In the genomic region with DNA sequence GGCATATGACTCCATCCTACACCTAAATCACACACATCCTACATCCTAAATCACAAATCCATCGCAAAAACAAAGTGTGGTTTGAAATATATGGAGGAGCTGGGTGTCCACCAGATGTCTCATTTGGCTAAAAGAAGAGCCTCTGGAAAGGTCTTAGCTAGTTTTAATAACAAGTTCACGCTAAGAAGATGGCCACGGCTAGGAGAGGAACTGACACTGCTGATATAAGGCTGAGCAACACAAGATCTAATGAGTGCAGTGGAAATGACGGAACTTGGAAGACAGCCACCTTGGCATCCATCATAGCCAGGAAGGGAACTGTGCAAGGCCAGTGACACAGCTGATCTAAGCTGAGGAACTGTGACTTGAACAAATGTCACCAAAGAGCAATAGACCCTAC, we compare ENCODE assay signal across 11 cellular contexts. TPM values are rescaled to one million over a fixed set of nuclear protein-coding genes. Genes with fewer than 3 reads are reported as not detected.
A peak's percentile ranks its signal among the peaks of the same experiment; 100 is the strongest.
DNase-seq lines count a peak whose midpoint lies in the region; ATAC-seq and TF ChIP-seq lines count a peak whose summit lies in the region.
"Had no signal": no experiment of that assay in that cellular context is flagged by ENCODE, and none has a peak within 500 bp of the region (broad histone marks: within the 10 kb centered on the region; RNA-seq: fewer than 3 reads in every experiment).

No MANE protein-coding gene starts in this region.

- no peak overlapping the region for H3K4me3 ChIP-seq in lower leg skin (ENCODE audit: low read depth, poor library complexity, severe bottlenecking)
- no peak overlapping the region for H3K4me3 ChIP-seq in vagina

- CTCF ChIA-PET in activated CD8-positive, alpha-beta memory T cell treated with anti-CD3 and anti-CD28 coated beads, Interleukin-2, amount 10 ng/mL, durations not matched to agents 7 days and 5 days (lab: Charles Lee): no interaction called here

- H3K4me3 Mint-ChIP-seq in chondrocyte (ENCODE audit: unreplicated experiment): no peak overlapping the region
- no peak overlapping the region for H3K4me3 Mint-ChIP-seq in activated CD8-positive, alpha-beta memory T cell treated with anti-CD3 and anti-CD28 coated beads, Interleukin-2, amount 10 ng/mL, durations not matched to agents 7 days and 5 days
- H3K4me3 Mint-ChIP-seq: naive thymus-derived CD4-positive, alpha-beta T cell had no signal

- DNase-seq in NCI-H2196 (lab: John Stamatoyannopoulos, UW; ENCODE audit: unreplicated experiment) (peak; percentile 30), NCI-H2196 treated with DMSO at 0.1 percent for 48 hours (lab: John Stamatoyannopoulos, UW; ENCODE audit: unreplicated experiment) (no peak), chondrocyte (ENCODE audit: low spot score) (no peak), lower leg skin (ENCODE audit: low spot score in 2 of 2) (peak; percentile 77 to 92), vagina (ENCODE audit: extremely low spot score in 2 of 2) (no peak)
- no peak for DNase-seq in activated CD4-positive, alpha-beta T cell treated with anti-CD3 and anti-CD28 coated beads, Interleukin-2, amount 50 U/mL, for 48 hours
- no peak for DNase-seq in activated CD8-positive, alpha-beta memory T cell treated with anti-CD3 and anti-CD28 coated beads, Interleukin-2, amount 10 ng/mL, durations not matched to agents 7 days and 5 days
- DNase-seq in central memory CD4-positive, alpha-beta T cell: no peak
- DNase-seq: naive thymus-derived CD4-positive, alpha-beta T cell; stimulated activated naive CD4-positive, alpha-beta T cell treated with Interleukin-2 at 50 U/mL for 16 hours; T-helper 2 cell had no signal

- intact Hi-C loops in lower leg skin (cut with DNase I; ENCODE audit: low total_unique reads) (no loop called here), vagina (cut with DNase I) (no loop called here)

- H3K36me3 ChIP-seq in vagina: no peaks in the 10 kb centered on the region

- no peak for TF ChIP-seq POLR2A in lower leg skin (IDR thresholded peaks at IDR 0.05)
- TF ChIP-seq POLR2A in vagina (IDR thresholded peaks at IDR 0.05): no peak

- no peak overlapping the region for H3K27ac Mint-ChIP-seq in chondrocyte (ENCODE audit: unreplicated experiment)
- no peak overlapping the region for H3K27ac Mint-ChIP-seq in activated CD8-positive, alpha-beta memory T cell treated with anti-CD3 and anti-CD28 coated beads, Interleukin-2, amount 10 ng/mL, durations not matched to agents 7 days and 5 days
- H3K27ac Mint-ChIP-seq: naive thymus-derived CD4-positive, alpha-beta T cell had no signal

- WGBS in lower leg skin, 2 donors: 24 to 28% methylated on average over 4 of the region's 4 CpGs

- H3K27me3 Mint-ChIP-seq in chondrocyte (ENCODE audit: low read depth): peaks cover 22% of the 10 kb centered on the region
- no peaks in the 10 kb centered on the region for H3K27me3 Mint-ChIP-seq in activated CD8-positive, alpha-beta memory T cell treated with anti-CD3 and anti-CD28 coated beads, Interleukin-2, amount 10 ng/mL, durations not matched to agents 7 days and 5 days

- no peaks in the 10 kb centered on the region for H3K27me3 ChIP-seq in vagina

- H3K27ac ChIP-seq in vagina: peak overlapping the region; percentile 24

- H3K9me3 Mint-ChIP-seq in chondrocyte (ENCODE audit: low read depth): no peaks in the 10 kb centered on the region
- no peaks in the 10 kb centered on the region for H3K9me3 Mint-ChIP-seq in activated CD8-positive, alpha-beta memory T cell treated with anti-CD3 and anti-CD28 coated beads, Interleukin-2, amount 10 ng/mL, durations not matched to agents 7 days and 5 days (ENCODE audit: low read depth)

- no peak for ATAC-seq in activated CD8-positive, alpha-beta memory T cell treated with anti-CD3 and anti-CD28 coated beads, Interleukin-2, amount 10 ng/mL, durations not matched to agents 7 days and 5 days
- ATAC-seq: naive thymus-derived CD4-positive, alpha-beta T cell had no signal

- peaks cover 1% of the 10 kb centered on the region for H3K36me3 Mint-ChIP-seq in chondrocyte (ENCODE audit: low read depth)
- no peaks in the 10 kb centered on the region for H3K36me3 Mint-ChIP-seq in activated CD8-positive, alpha-beta memory T cell treated with anti-CD3 and anti-CD28 coated beads, Interleukin-2, amount 10 ng/mL, durations not matched to agents 7 days and 5 days
- H3K36me3 Mint-ChIP-seq: naive thymus-derived CD4-positive, alpha-beta T cell had no signal

- peaks cover 8% of the 10 kb centered on the region for H3K4me1 ChIP-seq in vagina

- peak; percentile 33 for TF ChIP-seq CTCF in chondrocyte (IDR thresholded peaks at IDR 0.05)
- TF ChIP-seq CTCF in lower leg skin (IDR thresholded peaks at IDR 0.05): no peak
- TF ChIP-seq CTCF in vagina (IDR thresholded peaks at IDR 0.05): peak in 1 of 3 experiments; percentile 24

- no peaks in the 10 kb centered on the region for H3K4me1 Mint-ChIP-seq in chondrocyte (ENCODE audit: low read depth)
- H3K4me1 Mint-ChIP-seq in activated CD8-positive, alpha-beta memory T cell treated with anti-CD3 and anti-CD28 coated beads, Interleukin-2, amount 10 ng/mL, durations not matched to agents 7 days and 5 days: no peaks in the 10 kb centered on the region
- H3K4me1 Mint-ChIP-seq: naive thymus-derived CD4-positive, alpha-beta T cell had no signal

- H3K9me3 ChIP-seq in vagina: no peaks in the 10 kb centered on the region

RNA-seq across cellular contexts. Expression of a gene that starts 60.0 kb away (rescaled TPM):
- total RNA-seq in chondrocyte: 35.5 to 46.7 TPM (median 39.0 TPM) in 3 replicates
- 10 to 100 TPM; 13.7 to 18.5 (median 17.1) TPM for total RNA-seq in lower leg skin
- 21.1 TPM for total RNA-seq in vagina
- 1 to 10 TPM in 1 of 2 experiments, under 1 TPM in 1; 0.75 to 1.8 TPM for total RNA-seq in activated CD8-positive, alpha-beta memory T cell treated with anti-CD3 and anti-CD28 coated beads, Interleukin-2, amount 10 ng/mL, durations not matched to agents 7 days and 5 days

Comparison
In these comparisons a context has a peak if more than half of its experiments do, and no peak if none do; other contexts are left out.
1. DNase-seq: peak in NCI-H2196 (single experiment) and lower leg skin (2 of 2); none in NCI-H2196 treated with DMSO at 0.1 percent for 48 hours (single experiment), chondrocyte (single experiment), vagina (0 of 2), activated CD4-positive, alpha-beta T cell treated with anti-CD3 and anti-CD28 coated beads, Interleukin-2, amount 50 U/mL, for 48 hours (0 of 2), activated CD8-positive, alpha-beta memory T cell treated with anti-CD3 and anti-CD28 coated beads, Interleukin-2, amount 10 ng/mL, durations not matched to agents 7 days and 5 days (single experiment) and central memory CD4-positive, alpha-beta T cell (single experiment).